ENCODE assay signal across 1 cellular context in the genomic region with DNA sequence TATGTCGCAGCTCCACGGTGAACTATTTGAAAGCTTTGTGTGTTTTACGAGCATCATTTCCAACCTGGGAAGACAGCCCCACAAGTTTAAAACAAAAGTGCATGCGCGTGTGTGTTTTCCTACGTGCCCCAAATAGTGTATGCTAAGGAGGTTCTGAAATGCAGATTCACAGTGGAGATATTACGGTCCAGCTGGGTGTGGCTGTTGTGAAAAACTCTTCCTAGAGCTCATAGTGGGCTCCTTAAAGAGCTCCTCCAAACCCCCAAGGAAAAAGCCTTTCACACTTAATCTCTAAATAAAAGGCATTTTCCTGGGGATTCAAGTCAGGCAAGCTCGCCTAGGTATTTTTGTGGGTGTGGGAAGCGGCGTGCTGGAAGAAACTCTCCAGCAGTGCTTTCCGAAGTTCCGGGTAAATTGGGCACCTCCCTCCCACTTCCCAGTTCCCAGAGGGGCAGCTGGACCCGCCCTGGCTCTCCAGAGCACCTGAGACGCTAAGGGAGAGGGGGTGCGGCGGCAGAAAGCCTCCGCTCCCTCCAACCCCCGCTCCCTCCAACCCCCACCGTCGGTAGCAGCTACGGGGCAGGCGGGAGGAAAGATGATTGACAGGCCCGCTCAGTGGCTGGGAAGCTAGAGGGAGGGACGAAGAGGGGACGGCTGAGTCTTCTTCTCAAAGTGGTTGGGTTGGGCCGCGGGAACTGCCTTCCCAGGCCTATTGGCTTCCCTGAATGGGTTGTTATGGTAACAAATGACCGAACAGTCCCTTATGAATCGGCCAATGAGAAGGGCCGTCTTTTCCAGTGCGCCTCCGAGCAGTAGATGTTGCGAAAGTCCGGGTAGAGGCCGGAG.
TF ChIP-seq lines count a peak whose summit lies in the region.

No MANE protein-coding gene starts in this region.

TF ChIP-seq in GM12878, 131 proteins besides CTCF, POLR2A, EP300 and RAD21 (continued from another document and continues in another):
- TF ChIP-seq, protein P1, sequence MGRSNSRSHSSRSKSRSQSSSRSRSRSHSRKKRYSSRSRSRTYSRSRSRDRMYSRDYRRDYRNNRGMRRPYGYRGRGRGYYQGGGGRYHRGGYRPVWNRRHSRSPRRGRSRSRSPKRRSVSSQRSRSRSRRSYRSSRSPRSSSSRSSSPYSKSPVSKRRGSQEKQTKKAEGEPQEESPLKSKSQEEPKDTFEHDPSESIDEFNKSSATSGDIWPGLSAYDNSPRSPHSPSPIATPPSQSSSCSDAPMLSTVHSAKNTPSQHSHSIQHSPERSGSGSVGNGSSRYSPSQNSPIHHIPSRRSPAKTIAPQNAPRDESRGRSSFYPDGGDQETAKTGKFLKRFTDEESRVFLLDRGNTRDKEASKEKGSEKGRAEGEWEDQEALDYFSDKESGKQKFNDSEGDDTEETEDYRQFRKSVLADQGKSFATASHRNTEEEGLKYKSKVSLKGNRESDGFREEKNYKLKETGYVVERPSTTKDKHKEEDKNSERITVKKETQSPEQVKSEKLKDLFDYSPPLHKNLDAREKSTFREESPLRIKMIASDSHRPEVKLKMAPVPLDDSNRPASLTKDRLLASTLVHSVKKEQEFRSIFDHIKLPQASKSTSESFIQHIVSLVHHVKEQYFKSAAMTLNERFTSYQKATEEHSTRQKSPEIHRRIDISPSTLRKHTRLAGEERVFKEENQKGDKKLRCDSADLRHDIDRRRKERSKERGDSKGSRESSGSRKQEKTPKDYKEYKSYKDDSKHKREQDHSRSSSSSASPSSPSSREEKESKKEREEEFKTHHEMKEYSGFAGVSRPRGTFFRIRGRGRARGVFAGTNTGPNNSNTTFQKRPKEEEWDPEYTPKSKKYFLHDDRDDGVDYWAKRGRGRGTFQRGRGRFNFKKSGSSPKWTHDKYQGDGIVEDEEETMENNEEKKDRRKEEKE (IDR thresholded peaks at IDR 0.05) = no peak
- TF ChIP-seq RB1 (IDR thresholded peaks at IDR 0.05; ENCODE audit: borderline replicate concordance) = no peak
- TF ChIP-seq CHD4 (IDR thresholded peaks at IDR 0.05) = no peak
- TF ChIP-seq E2F4 (IDR thresholded peaks at IDR 0.05; ENCODE audit: low read depth, low read length) = peak; percentile 75; the same call in 1 of the 2 replicates
- no peak for TF ChIP-seq JUND (IDR thresholded peaks at IDR 0.05; ENCODE audit: low read depth, low read length)
- no peak for TF ChIP-seq ZNF592 (IDR thresholded peaks at IDR 0.05)
- TF ChIP-seq, protein P2, sequence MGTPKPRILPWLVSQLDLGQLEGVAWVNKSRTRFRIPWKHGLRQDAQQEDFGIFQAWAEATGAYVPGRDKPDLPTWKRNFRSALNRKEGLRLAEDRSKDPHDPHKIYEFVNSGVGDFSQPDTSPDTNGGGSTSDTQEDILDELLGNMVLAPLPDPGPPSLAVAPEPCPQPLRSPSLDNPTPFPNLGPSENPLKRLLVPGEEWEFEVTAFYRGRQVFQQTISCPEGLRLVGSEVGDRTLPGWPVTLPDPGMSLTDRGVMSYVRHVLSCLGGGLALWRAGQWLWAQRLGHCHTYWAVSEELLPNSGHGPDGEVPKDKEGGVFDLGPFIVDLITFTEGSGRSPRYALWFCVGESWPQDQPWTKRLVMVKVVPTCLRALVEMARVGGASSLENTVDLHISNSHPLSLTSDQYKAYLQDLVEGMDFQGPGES (IDR thresholded peaks at IDR 0.05) = 0 out of 2 replicates have a peak, but pooled peaks have one; percentile 57
- TF ChIP-seq GABPA (IDR thresholded peaks at IDR 0.05; ENCODE audit: low read depth) = no peak
- TF ChIP-seq ASH2L (IDR thresholded peaks at IDR 0.05; ENCODE audit: borderline replicate concordance, low read depth) = 0 out of 2 replicates have a peak, but pooled peaks have one; percentile 20
- TF ChIP-seq SUPT20H (IDR thresholded peaks at IDR 0.05; ENCODE audit: borderline replicate concordance, control insufficient read depth, low read depth, low read length) = no peak
- TF ChIP-seq TARDBP (IDR thresholded peaks at IDR 0.05; ENCODE audit: borderline replicate concordance) = no peak
- no peak for TF ChIP-seq CHD1 (IDR thresholded peaks at IDR 0.05; ENCODE audit: low read depth, low read length)
- TF ChIP-seq POLR2AphosphoS2 (IDR thresholded peaks at IDR 0.05; ENCODE audit: low read depth, low read length) = no peak
- peak; percentile 82 for TF ChIP-seq CHD2 (IDR thresholded peaks at IDR 0.05; ENCODE audit: borderline replicate concordance, low read depth, low read length)
- no peak for TF ChIP-seq ZNF207 (IDR thresholded peaks at IDR 0.05; ENCODE audit: borderline replicate concordance)
- peak; percentile 95 for TF ChIP-seq DPF2 (IDR thresholded peaks at IDR 0.05)
- TF ChIP-seq, protein P3, sequence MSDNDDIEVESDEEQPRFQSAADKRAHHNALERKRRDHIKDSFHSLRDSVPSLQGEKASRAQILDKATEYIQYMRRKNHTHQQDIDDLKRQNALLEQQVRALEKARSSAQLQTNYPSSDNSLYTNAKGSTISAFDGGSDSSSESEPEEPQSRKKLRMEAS (IDR thresholded peaks at IDR 0.05; ENCODE audit: low read depth, low read length) = no peak
- no peak for TF ChIP-seq SMARCA5 (IDR thresholded peaks at IDR 0.05)
- no peak for TF ChIP-seq ZSCAN29 (IDR thresholded peaks at IDR 0.05)
- peak; percentile 19 for TF ChIP-seq FOS (IDR thresholded peaks at IDR 0.05; ENCODE audit: borderline replicate concordance, extremely low read depth, insufficient read length)
- TF ChIP-seq RAD51 (IDR thresholded peaks at IDR 0.05) = no peak
- no peak for TF ChIP-seq JUNB (IDR thresholded peaks at IDR 0.05)
- no peak for TF ChIP-seq HDAC6 (IDR thresholded peaks at IDR 0.05; ENCODE audit: unreplicated experiment)
- TF ChIP-seq ZNF384 (IDR thresholded peaks at IDR 0.05; ENCODE audit: borderline replicate concordance, low read depth, low read length) = no peak
- TF ChIP-seq, protein P4, sequence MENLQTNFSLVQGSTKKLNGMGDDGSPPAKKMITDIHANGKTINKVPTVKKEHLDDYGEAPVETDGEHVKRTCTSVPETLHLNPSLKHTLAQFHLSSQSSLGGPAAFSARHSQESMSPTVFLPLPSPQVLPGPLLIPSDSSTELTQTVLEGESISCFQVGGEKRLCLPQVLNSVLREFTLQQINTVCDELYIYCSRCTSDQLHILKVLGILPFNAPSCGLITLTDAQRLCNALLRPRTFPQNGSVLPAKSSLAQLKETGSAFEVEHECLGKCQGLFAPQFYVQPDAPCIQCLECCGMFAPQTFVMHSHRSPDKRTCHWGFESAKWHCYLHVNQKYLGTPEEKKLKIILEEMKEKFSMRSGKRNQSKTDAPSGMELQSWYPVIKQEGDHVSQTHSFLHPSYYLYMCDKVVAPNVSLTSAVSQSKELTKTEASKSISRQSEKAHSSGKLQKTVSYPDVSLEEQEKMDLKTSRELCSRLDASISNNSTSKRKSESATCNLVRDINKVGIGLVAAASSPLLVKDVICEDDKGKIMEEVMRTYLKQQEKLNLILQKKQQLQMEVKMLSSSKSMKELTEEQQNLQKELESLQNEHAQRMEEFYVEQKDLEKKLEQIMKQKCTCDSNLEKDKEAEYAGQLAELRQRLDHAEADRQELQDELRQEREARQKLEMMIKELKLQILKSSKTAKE (IDR thresholded peaks at IDR 0.05; ENCODE audit: low read depth, poor library complexity, severe bottlenecking) = peak; percentile 64
- TF ChIP-seq TAF1 (IDR thresholded peaks at IDR 0.05; ENCODE audit: borderline replicate concordance, low read depth, low read length) = no peak
- no peak for TF ChIP-seq POLR2AphosphoS5 (IDR thresholded peaks at IDR 0.05; ENCODE audit: low read length)
- no peak; the same call in 1 of the 2 replicates for TF ChIP-seq GATAD2B (conservative IDR thresholded peaks at IDR 0.05; ENCODE audit: low read depth)
- TF ChIP-seq, protein P5, sequence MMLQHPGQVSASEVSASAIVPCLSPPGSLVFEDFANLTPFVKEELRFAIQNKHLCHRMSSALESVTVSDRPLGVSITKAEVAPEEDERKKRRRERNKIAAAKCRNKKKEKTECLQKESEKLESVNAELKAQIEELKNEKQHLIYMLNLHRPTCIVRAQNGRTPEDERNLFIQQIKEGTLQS (IDR thresholded peaks at IDR 0.05; ENCODE audit: borderline replicate concordance, extremely low read depth, low read depth, low read length) = no peak
- TF ChIP-seq FOXK2 (IDR thresholded peaks at IDR 0.05) = no peak
- TF ChIP-seq MEF2A (IDR thresholded peaks at IDR 0.05; ENCODE audit: insufficient read depth, low read depth, low read length) = no peak
- no peak for TF ChIP-seq PML (IDR thresholded peaks at IDR 0.05; ENCODE audit: low read length)
- TF ChIP-seq HDAC2 (IDR thresholded peaks at IDR 0.05) = no peak
- TF ChIP-seq PKNOX1 (IDR thresholded peaks at IDR 0.05) = peak; percentile 99
- peak; percentile 55 for TF ChIP-seq LARP7 (IDR thresholded peaks at IDR 0.05)
- no peak for TF ChIP-seq ZNF274 (IDR thresholded peaks at IDR 0.05; ENCODE audit: insufficient read depth, insufficient read length)
- TF ChIP-seq SREBF1 (IDR thresholded peaks at IDR 0.05; ENCODE audit: low read length) = no peak
- TF ChIP-seq, protein P6, sequence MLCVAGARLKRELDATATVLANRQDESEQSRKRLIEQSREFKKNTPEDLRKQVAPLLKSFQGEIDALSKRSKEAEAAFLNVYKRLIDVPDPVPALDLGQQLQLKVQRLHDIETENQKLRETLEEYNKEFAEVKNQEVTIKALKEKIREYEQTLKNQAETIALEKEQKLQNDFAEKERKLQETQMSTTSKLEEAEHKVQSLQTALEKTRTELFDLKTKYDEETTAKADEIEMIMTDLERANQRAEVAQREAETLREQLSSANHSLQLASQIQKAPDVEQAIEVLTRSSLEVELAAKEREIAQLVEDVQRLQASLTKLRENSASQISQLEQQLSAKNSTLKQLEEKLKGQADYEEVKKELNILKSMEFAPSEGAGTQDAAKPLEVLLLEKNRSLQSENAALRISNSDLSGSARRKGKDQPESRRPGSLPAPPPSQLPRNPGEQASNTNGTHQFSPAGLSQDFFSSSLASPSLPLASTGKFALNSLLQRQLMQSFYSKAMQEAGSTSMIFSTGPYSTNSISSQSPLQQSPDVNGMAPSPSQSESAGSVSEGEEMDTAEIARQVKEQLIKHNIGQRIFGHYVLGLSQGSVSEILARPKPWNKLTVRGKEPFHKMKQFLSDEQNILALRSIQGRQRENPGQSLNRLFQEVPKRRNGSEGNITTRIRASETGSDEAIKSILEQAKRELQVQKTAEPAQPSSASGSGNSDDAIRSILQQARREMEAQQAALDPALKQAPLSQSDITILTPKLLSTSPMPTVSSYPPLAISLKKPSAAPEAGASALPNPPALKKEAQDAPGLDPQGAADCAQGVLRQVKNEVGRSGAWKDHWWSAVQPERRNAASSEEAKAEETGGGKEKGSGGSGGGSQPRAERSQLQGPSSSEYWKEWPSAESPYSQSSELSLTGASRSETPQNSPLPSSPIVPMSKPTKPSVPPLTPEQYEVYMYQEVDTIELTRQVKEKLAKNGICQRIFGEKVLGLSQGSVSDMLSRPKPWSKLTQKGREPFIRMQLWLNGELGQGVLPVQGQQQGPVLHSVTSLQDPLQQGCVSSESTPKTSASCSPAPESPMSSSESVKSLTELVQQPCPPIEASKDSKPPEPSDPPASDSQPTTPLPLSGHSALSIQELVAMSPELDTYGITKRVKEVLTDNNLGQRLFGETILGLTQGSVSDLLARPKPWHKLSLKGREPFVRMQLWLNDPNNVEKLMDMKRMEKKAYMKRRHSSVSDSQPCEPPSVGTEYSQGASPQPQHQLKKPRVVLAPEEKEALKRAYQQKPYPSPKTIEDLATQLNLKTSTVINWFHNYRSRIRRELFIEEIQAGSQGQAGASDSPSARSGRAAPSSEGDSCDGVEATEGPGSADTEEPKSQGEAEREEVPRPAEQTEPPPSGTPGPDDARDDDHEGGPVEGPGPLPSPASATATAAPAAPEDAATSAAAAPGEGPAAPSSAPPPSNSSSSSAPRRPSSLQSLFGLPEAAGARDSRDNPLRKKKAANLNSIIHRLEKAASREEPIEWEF (IDR thresholded peaks at IDR 0.05; ENCODE audit: insufficient replicate concordance, low read depth, low read length) = no peak
